ENCODE assay signal across 14 cellular contexts in the genomic region with DNA sequence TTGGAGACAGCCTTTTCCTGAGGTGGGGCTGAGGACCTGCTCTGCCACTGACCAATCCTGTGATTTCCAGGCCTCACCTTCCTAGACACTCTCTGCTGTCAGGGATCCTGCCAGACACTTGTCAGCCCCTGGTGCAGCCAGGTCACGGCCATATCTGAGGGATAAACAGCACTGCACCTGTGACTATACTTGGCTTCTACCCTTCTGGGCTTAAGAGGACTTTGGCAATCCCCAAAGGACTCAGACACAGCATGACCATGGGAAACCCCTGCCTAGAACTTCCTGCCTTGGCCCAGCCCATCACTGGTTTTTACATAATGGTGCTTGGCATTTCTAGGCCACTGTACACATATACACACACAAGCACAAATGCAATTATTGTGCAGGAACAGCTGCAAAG. TPM values are rescaled to one million over a fixed set of nuclear protein-coding genes. Genes with fewer than 3 reads are reported as not detected.
DNase-seq lines count a peak whose midpoint lies in the region; ATAC-seq and TF ChIP-seq lines count a peak whose summit lies in the region.
"Had no signal": no experiment of that assay in that cellular context is flagged by ENCODE, and none has a peak within 500 bp of the region (broad histone marks: within the 10 kb centered on the region; RNA-seq: fewer than 3 reads in every experiment).

No MANE protein-coding gene starts in this region.

- no peak overlapping the region for H3K4me3 Mint-ChIP-seq in naive thymus-derived CD4-positive, alpha-beta T cell
- H3K4me3 Mint-ChIP-seq: activated naive CD8-positive, alpha-beta T cell treated with anti-CD3 and anti-CD28 coated beads, Interleukin-2, amount 10 ng/mL, durations not matched to agents 7 days and 5 days; HFFc6 had no signal

- no peaks in the 10 kb centered on the region for H3K9me3 Mint-ChIP-seq in naive thymus-derived CD4-positive, alpha-beta T cell
- H3K9me3 Mint-ChIP-seq: activated naive CD8-positive, alpha-beta T cell treated with anti-CD3 and anti-CD28 coated beads, Interleukin-2, amount 10 ng/mL, durations not matched to agents 7 days and 5 days; HFFc6 had no signal

- intact Hi-C loops in naive thymus-derived CD4-positive, alpha-beta T cell (cut with micrococcal nuclease) = no loop called here

- H3K36me3 Mint-ChIP-seq in naive thymus-derived CD4-positive, alpha-beta T cell = peaks cover 0 to 10% (median 0%) of the 10 kb centered on the region in 5 donors
- H3K36me3 Mint-ChIP-seq: activated naive CD8-positive, alpha-beta T cell treated with anti-CD3 and anti-CD28 coated beads, Interleukin-2, amount 10 ng/mL, durations not matched to agents 7 days and 5 days had no signal

- H3K36me3 ChIP-seq in naive thymus-derived CD4-positive, alpha-beta T cell (ENCODE audit: control insufficient read depth in 2 of 3, insufficient read depth in 3 of 3, low read length in 3 of 3) = no peaks in the 10 kb centered on the region
- H3K36me3 ChIP-seq in upper lobe of left lung = no peaks in the 10 kb centered on the region

- H3K4me3 ChIP-seq in naive thymus-derived CD4-positive, alpha-beta T cell (ENCODE audit: low read length) = no peak overlapping the region
- H3K4me3 ChIP-seq in upper lobe of left lung = no peak overlapping the region

- peak; percentile 87 for ATAC-seq in GM18870 (IDR thresholded peaks at IDR 0.05; ENCODE audit: unreplicated experiment)
- ATAC-seq in GM21515 (IDR thresholded peaks at IDR 0.05; ENCODE audit: unreplicated experiment) = peak; percentile 65
- ATAC-seq in HG03135 (IDR thresholded peaks at IDR 0.05; ENCODE audit: unreplicated experiment) = peak; percentile 88
- peak; percentile 32 for ATAC-seq in naive thymus-derived CD4-positive, alpha-beta T cell
- ATAC-seq in upper lobe of left lung (ENCODE audit: low FRiP score in 2 of 2) = no peak

- H3K27ac Mint-ChIP-seq in naive thymus-derived CD4-positive, alpha-beta T cell = peak overlapping the region in 1 of 9 donors; percentile 22
- H3K27ac Mint-ChIP-seq: activated naive CD8-positive, alpha-beta T cell treated with anti-CD3 and anti-CD28 coated beads, Interleukin-2, amount 10 ng/mL, durations not matched to agents 7 days and 5 days; HFFc6 had no signal

- TF ChIP-seq CTCF in upper lobe of left lung (IDR thresholded peaks at IDR 0.05) = no peak

- H3K27me3 ChIP-seq in naive thymus-derived CD4-positive, alpha-beta T cell (ENCODE audit: control insufficient read depth in 2 of 2, insufficient read depth in 2 of 2, low read length in 2 of 2) = no peaks in the 10 kb centered on the region
- H3K27me3 ChIP-seq in upper lobe of left lung = no peaks in the 10 kb centered on the region

- no peak for TF ChIP-seq EP300 in upper lobe of left lung (IDR thresholded peaks at IDR 0.05)

- 47% methylated on average over 1 of the region's 1 CpG; no CpG with 5 or more reads in 1 of the 2 donors for WGBS in upper lobe of left lung, 2 donors

- CTCF ChIA-PET in naive thymus-derived CD4-positive, alpha-beta T cell (lab: Charles Lee) = interaction anchor here (1.2 kb wide), 1 partner anchor 133 kb away, joined by 3 read pairs; no protein-coding TSS in a partner anchor

- H3K4me1 ChIP-seq in naive thymus-derived CD4-positive, alpha-beta T cell (ENCODE audit: control insufficient read depth in 2 of 2, insufficient read depth in 2 of 2, low read length in 2 of 2) = no peaks in the 10 kb centered on the region
- no peaks in the 10 kb centered on the region for H3K4me1 ChIP-seq in upper lobe of left lung

- H3K27me3 Mint-ChIP-seq in naive thymus-derived CD4-positive, alpha-beta T cell = peaks cover 0 to 4% (median 0%) of the 10 kb centered on the region in 5 donors

- POLR2A ChIA-PET in naive thymus-derived CD4-positive, alpha-beta T cell (lab: Charles Lee) = no interaction called here

- no peak for TF ChIP-seq POLR2A in upper lobe of left lung (IDR thresholded peaks at IDR 0.05)

- no peak for DNase-seq in naive thymus-derived CD4-positive, alpha-beta T cell
- DNase-seq in HPDE6-E6E7 (ENCODE audit: extremely low spot score) (no peak), upper lobe of left lung (no peak)
- no peak for DNase-seq in NK-92 treated with Interleukin-12 subunit alpha and Interleukin-12 subunit beta, amount 100 ng/mL, for 24 hours (lab: John Stamatoyannopoulos, UW)
- DNase-seq: activated CD4-positive, alpha-beta T cell treated with anti-CD3 and anti-CD28 coated beads for 48 hours; activated naive CD8-positive, alpha-beta T cell treated with anti-CD3 and anti-CD28 coated beads, Interleukin-2, amount 10 ng/mL, durations not matched to agents 7 days and 5 days; DMS79; HFFc6; NCI-H1105; RPMI8226; stimulated activated CD4-positive, alpha-beta T cell treated with anti-CD3 and anti-CD28 coated beads, Interleukin-12 subunit alpha, Interleukin-12 subunit beta, amount 100 ng/mL, for 4 hours had no signal

- peaks cover 0 to 5% (median 0%) of the 10 kb centered on the region in 7 donors for H3K4me1 Mint-ChIP-seq in naive thymus-derived CD4-positive, alpha-beta T cell
- H3K4me1 Mint-ChIP-seq: activated naive CD8-positive, alpha-beta T cell treated with anti-CD3 and anti-CD28 coated beads, Interleukin-2, amount 10 ng/mL, durations not matched to agents 7 days and 5 days had no signal

- no peaks in the 10 kb centered on the region for H3K9me3 ChIP-seq in naive thymus-derived CD4-positive, alpha-beta T cell (ENCODE audit: control insufficient read depth in 2 of 3, low read length in 3 of 3)
- H3K9me3 ChIP-seq in upper lobe of left lung = no peaks in the 10 kb centered on the region

- H3K27ac ChIP-seq in naive thymus-derived CD4-positive, alpha-beta T cell (ENCODE audit: low read depth, low read length) = no peak overlapping the region
- H3K27ac ChIP-seq in upper lobe of left lung = no peak overlapping the region

RNA-seq across cellular contexts. Expression of gene OLFML1, which starts 11.6 kb away (rescaled TPM):
- not detected for total RNA-seq in naive thymus-derived CD4-positive, alpha-beta T cell
- polyA plus RNA-seq in naive thymus-derived CD4-positive, alpha-beta T cell = under 1 TPM in 1 of 2 donors, not detected in 1; 0.18 TPM
- total RNA-seq in upper lobe of left lung = 10 to 100 TPM in 2 of 6 donors, 1 to 10 TPM in 4; 1.6 to 34.2 (median 4.6) TPM
- total RNA-seq: activated naive CD8-positive, alpha-beta T cell treated with anti-CD3 and anti-CD28 coated beads, Interleukin-2, amount 10 ng/mL, durations not matched to agents 7 days and 5 days had no signal

RNA-seq across cellular contexts. Expression of gene PPFIBP2, which starts 40.1 kb away (rescaled TPM):
- 10 to 100 TPM in 4 of 5 experiments, 1 to 10 TPM in 1; 5.7 to 55.6 (median 45.9) TPM for total RNA-seq in naive thymus-derived CD4-positive, alpha-beta T cell
- 10 to 100 TPM in 1 of 2 donors, 1 to 10 TPM in 1; 7.0 to 29.4 TPM for polyA plus RNA-seq in naive thymus-derived CD4-positive, alpha-beta T cell
- 10 to 100 TPM; 10.6 to 63.9 (median 36.7) TPM for total RNA-seq in upper lobe of left lung

Comparison
In these comparisons a context has a peak if more than half of its experiments do, and no peak if none do; other contexts are left out.
1. ATAC-seq: peak in GM18870 (single experiment), GM21515 (single experiment), HG03135 (single experiment) and naive thymus-derived CD4-positive, alpha-beta T cell (single experiment); none in upper lobe of left lung (0 of 2).